11 cellular contexts compared by ENCODE assay signal in genomic region chr15:76338555-76339301, GRCh38. TPM values are rescaled to one million over a fixed set of nuclear protein-coding genes. Genes with fewer than 3 reads are reported as not detected.
DNase-seq lines count a peak whose midpoint lies in the region; ATAC-seq, FAIRE-seq and TF ChIP-seq lines count a peak whose summit lies in the region.
"Had no signal": no experiment of that assay in that cellular context is flagged by ENCODE, and none has a peak within 500 bp of the region (broad histone marks: within the 10 kb centered on the region; RNA-seq: fewer than 3 reads in every experiment).

No MANE protein-coding gene starts in this region.

- peaks cover 0 to 4% (median 0%) of the 10 kb centered on the region in 3 donors for H3K36me3 Mint-ChIP-seq in immature natural killer cell

- peaks cover 8% of the 10 kb centered on the region; the same call in 1 of the 2 replicates for H4K20me1 ChIP-seq in HepG2 (ENCODE audit: insufficient read depth, low read length)

- intact Hi-C loops in HepG2 (cut with micrococcal nuclease; ENCODE audit: unreplicated experiment): loop anchor here (5.0 to 10.0 kb wide), 3 partner anchors 36 to 529 kb away; no protein-coding TSS in a partner anchor
- intact Hi-C loops in right lobe of liver (cut with DNase I): no loop called here
- intact Hi-C loops in vagina (cut with DNase I): loop anchor here (10.0 kb wide), 1 partner anchor 144 kb away; no protein-coding TSS in a partner anchor

- no peak for FAIRE-seq in HepG2 (lab: Jason Lieb, UNC)

- H3K9me3 ChIP-seq in HepG2 (ENCODE audit: low read length): no peaks in the 10 kb centered on the region
- H3K9me3 ChIP-seq in right lobe of liver: no peaks in the 10 kb centered on the region
- H3K9me3 ChIP-seq in SJCRH30 (replicated peaks): peaks cover 3% of the 10 kb centered on the region; the same call in 1 of the 2 replicates
- no peaks in the 10 kb centered on the region for H3K9me3 ChIP-seq in vagina

- H3K27me3 Mint-ChIP-seq in immature natural killer cell (ENCODE audit: low read depth in 3 of 3): peaks cover 45 to 69% (median 65%) of the 10 kb centered on the region in 3 donors

- CTCF ChIA-PET in HepG2 (lab: Yijun Ruan, JAX; ENCODE audit: low intra/inter-chr PET ratio, low total read pairs): no interaction called here

- H3K4me3 ChIP-seq in HepG2 (replicated peaks in 1 of 3; ENCODE audit: insufficient read depth in 1 of 3, low read depth in 2 of 3, low read length in 3 of 3) (peak overlapping the region; percentile 77 to 93 (median 93)), right lobe of liver (peak overlapping the region in 1 of 3 donors; percentile 10), SJCRH30 (peak overlapping the region; percentile 74), vagina (peak overlapping the region; percentile 32 to 42)

- peak overlapping the region; percentile 95 for H3K4me2 ChIP-seq in HepG2 (ENCODE audit: low read depth, low read length)

- no peak for DNase-seq in HepG2 (ENCODE audit: low spot score)
- no peak for DNase-seq in right lobe of liver
- no peak for DNase-seq in SJCRH30
- DNase-seq in immature natural killer cell: no peak
- peak in 1 of 2 donors; percentile 80 for DNase-seq in vagina (ENCODE audit: extremely low spot score in 2 of 2)
- no peak for DNase-seq in DMS79 treated with DMSO at 0.1 percent for 48 hours (lab: John Stamatoyannopoulos, UW)
- DNase-seq in cerebellar cortex (ENCODE audit: low spot score): no peak
- DNase-seq in NCI-H446 treated with DMSO at 0.1 percent for 48 hours (lab: John Stamatoyannopoulos, UW): no peak
- DNase-seq: amygdala, hypothalamus had no signal

- peak overlapping the region; percentile 49 to 96 (median 70) for H3K4me3 Mint-ChIP-seq in immature natural killer cell

- peak overlapping the region; percentile 84 for H3K9ac ChIP-seq in HepG2 (ENCODE audit: insufficient read depth, low read depth, low read length)

- in situ Hi-C loops in HepG2 (cut with HindIII; ENCODE audit: extremely low pct_ligation_motif_present, low pct_unique_long_range_greater_than_20kb): no loop called here

- TF ChIP-seq RAD21 in HepG2 (CRISPR knock-in tag; IDR thresholded peaks at IDR 0.05): no peak

- BruUV-seq in HepG2 (replicated peaks; lab: Mats Ljungman, UMichigan): TSS peak; percentile 42

- peaks cover 31% of the 10 kb centered on the region for H3K79me2 ChIP-seq in HepG2 (ENCODE audit: insufficient read depth, low read length)

- H3K27ac Mint-ChIP-seq in immature natural killer cell: no peak overlapping the region

- H3K4me1 Mint-ChIP-seq in immature natural killer cell: peaks cover 67 to 75% of the 10 kb centered on the region in 2 donors

- TF ChIP-seq EP300 in HepG2 (IDR thresholded peaks at IDR 0.05; ENCODE audit: low read depth in 2 of 2, low read length in 2 of 2) (no peak), HepG2 (CRISPR knock-in tag; IDR thresholded peaks at IDR 0.05; ENCODE audit: borderline replicate concordance) (no peak)

- peak overlapping the region; percentile 75 for H3K27ac ChIP-seq in HepG2 (ENCODE audit: extremely low read length, insufficient read depth, low read length)
- H3K27ac ChIP-seq in right lobe of liver: no peak overlapping the region
- H3K27ac ChIP-seq in SJCRH30: no peak overlapping the region
- peak overlapping the region; percentile 59 for H3K27ac ChIP-seq in vagina
- H3K27ac ChIP-seq: SK-N-MC had no signal

- H3K36me3 ChIP-seq in HepG2 (replicated peaks in 1 of 2; ENCODE audit: control insufficient read depth in 1 of 2, insufficient read depth in 2 of 2, low read length in 2 of 2) (peaks cover 6 to 22% of the 10 kb centered on the region in 2 experiments; a peak in 4 of 5 replicates), right lobe of liver (no peaks in the 10 kb centered on the region), SJCRH30 (peaks cover 12% of the 10 kb centered on the region), vagina (no peaks in the 10 kb centered on the region)

- peaks cover 0 to 8% (median 0%) of the 10 kb centered on the region in 6 donors for H3K9me3 Mint-ChIP-seq in immature natural killer cell

- H3K4me1 ChIP-seq in HepG2 (ENCODE audit: insufficient read depth, low read length) (peaks cover 34% of the 10 kb centered on the region), right lobe of liver (peaks cover 0 to 45% (median 0%) of the 10 kb centered on the region in 4 donors), SJCRH30 (0 out of 2 replicates have a peak, but pooled peaks cover 3% of the 10 kb centered on the region), vagina (peaks cover 57% of the 10 kb centered on the region)

- ATAC-seq in HepG2: no peak
- ATAC-seq in right lobe of liver: no peak

- POLR2A ChIA-PET in HepG2 (lab: Yijun Ruan, JAX): no interaction called here

- 20% methylated on average over 9 of the region's 16 CpGs for whole genome bisulfite sequencing in HepG2 (ENCODE audit: low lambda C conversion rate)
- WGBS in right lobe of liver (ENCODE audit: insufficient coverage, low coverage, low lambda C conversion rate, missing lambda C conversion rate): 27% methylated on average over 13 of the region's 16 CpGs

- TF ChIP-seq POLR2A in HepG2 (IDR thresholded peaks at IDR 0.05; ENCODE audit: insufficient read depth in 1 of 2, low read depth in 2 of 2, low read length in 2 of 2): no peak
- TF ChIP-seq POLR2A in right lobe of liver (IDR thresholded peaks at IDR 0.05): no peak
- TF ChIP-seq POLR2A in vagina (IDR thresholded peaks at IDR 0.05): no peak

- H2AFZ ChIP-seq in HepG2 (ENCODE audit: low read length): no peak overlapping the region

- no peaks in the 10 kb centered on the region; a peak in 1 of 5 replicates for H3K27me3 ChIP-seq in HepG2 (ENCODE audit: control insufficient read depth in 1 of 2, insufficient read depth in 2 of 2, low read length in 2 of 2)
- peaks cover 18 to 86% of the 10 kb centered on the region in 2 donors for H3K27me3 ChIP-seq in right lobe of liver
- no peaks in the 10 kb centered on the region for H3K27me3 ChIP-seq in SJCRH30
- peaks cover 9% of the 10 kb centered on the region for H3K27me3 ChIP-seq in vagina

- TF ChIP-seq CTCF in HepG2 (CRISPR knock-in tag; IDR thresholded peaks at IDR 0.05): no peak
- no peak for TF ChIP-seq CTCF in right lobe of liver (IDR thresholded peaks at IDR 0.05)
- no peak for TF ChIP-seq CTCF in vagina (IDR thresholded peaks at IDR 0.05)

TF ChIP-seq in HepG2, 621 proteins besides CTCF, POLR2A, EP300 and RAD21 (continues in another document):
- TF ChIP-seq ZNF782 (CRISPR knock-in tag; IDR thresholded peaks at IDR 0.05; ENCODE audit: borderline replicate concordance): no peak

RNA-seq across cellular contexts. Expression of gene ISL2, which starts 2.2 kb away (rescaled TPM):
- total RNA-seq in HepG2 (2016; rRNA removed; fragmentation: Illumina TruSeq; extraction: Trizol) (2.5 and 5.1 TPM in 2 replicates), right lobe of liver (not detected), vagina (2.0 TPM)
- total RNA-seq in HepG2 (2016; cell fraction: cytosol; rRNA removed; fragmentation: Illumina TruSeq; extraction: Trizol; ENCODE audit: low read depth): 1.5 and 2.1 TPM in 2 replicates
- 3.0 and 4.9 TPM in 2 replicates for total RNA-seq in HepG2 (2016; cell fraction: insoluble cytoplasmic fraction; rRNA removed; fragmentation: Illumina TruSeq; extraction: Trizol)
- 2.9 and 3.6 TPM in 2 replicates for total RNA-seq in HepG2 (2016; cell fraction: membrane; rRNA removed; fragmentation: Illumina TruSeq; extraction: Trizol)
- 5.5 and 5.8 TPM in 2 replicates for total RNA-seq in HepG2 (2016; cell fraction: nucleus; rRNA removed; fragmentation: Illumina TruSeq; extraction: Trizol)
- polyA plus RNA-seq in HepG2 (2011; rRNA removed) (4.3 and 6.3 TPM in 2 replicates), immature natural killer cell (not detected)
- polyA plus RNA-seq in HepG2 (2011; cell fraction: cytosol; rRNA removed): 3.7 and 5.2 TPM in 2 replicates
- polyA plus RNA-seq in HepG2 (2011; cell fraction: nucleus; rRNA removed): 40.9 and 48.7 TPM in 2 replicates
- polyA plus RNA-seq in HepG2 (2012): 3.6 and 6.5 TPM in 2 replicates
- polyA plus RNA-seq in HepG2 (2016; cell fraction: cytosol; fragmentation: Illumina TruSeq; extraction: Trizol; ENCODE audit: low read depth): 1.7 and 2.0 TPM in 2 replicates
- polyA plus RNA-seq in HepG2 (2016; cell fraction: insoluble cytoplasmic fraction; fragmentation: Illumina TruSeq; extraction: Trizol; ENCODE audit: low read depth): 3.6 and 3.7 TPM in 2 replicates
- 1.8 and 2.1 TPM in 2 replicates for polyA plus RNA-seq in HepG2 (2016; cell fraction: membrane; fragmentation: Illumina TruSeq; extraction: Trizol; ENCODE audit: low read depth)
- 13.2 TPM in 2 replicates for polyA plus RNA-seq in HepG2 (2016; cell fraction: nucleus; fragmentation: Illumina TruSeq; extraction: Trizol; ENCODE audit: insufficient read depth, low read depth)
- 1.7 and 9.6 TPM in 2 replicates for polyA minus RNA-seq in HepG2 (2011; rRNA and poly(A)+ RNA removed; ENCODE audit: low replicate concordance)
- polyA minus RNA-seq in HepG2 (2011; cell fraction: cytosol; rRNA and poly(A)+ RNA removed): 4.3 and 7.4 TPM in 2 replicates
- polyA minus RNA-seq in HepG2 (2011; cell fraction: nucleus; rRNA and poly(A)+ RNA removed): 8.9 and 12.7 TPM in 2 replicates
- 3.0 and 4.3 TPM in 2 replicates for total RNA-seq in SJCRH30 (2014; rRNA removed; shearing (Covaris generic))

RNA-seq across cellular contexts. Expression of gene ETFA, which starts 27.5 kb away (rescaled TPM):
- total RNA-seq in HepG2 (2016; rRNA removed; fragmentation: Illumina TruSeq; extraction: Trizol): 396 and 456 TPM in 2 replicates
- 368 and 410 TPM in 2 replicates for total RNA-seq in HepG2 (2016; cell fraction: cytosol; rRNA removed; fragmentation: Illumina TruSeq; extraction: Trizol; ENCODE audit: low read depth)
- 386 and 515 TPM in 2 replicates for total RNA-seq in HepG2 (2016; cell fraction: insoluble cytoplasmic fraction; rRNA removed; fragmentation: Illumina TruSeq; extraction: Trizol)
- 164 and 175 TPM in 2 replicates for total RNA-seq in HepG2 (2016; cell fraction: membrane; rRNA removed; fragmentation: Illumina TruSeq; extraction: Trizol)
- total RNA-seq in HepG2 (2016; cell fraction: nucleus; rRNA removed; fragmentation: Illumina TruSeq; extraction: Trizol): 159 and 170 TPM in 2 replicates
- 221 and 291 TPM in 2 replicates for polyA plus RNA-seq in HepG2 (2011; rRNA removed)
- polyA plus RNA-seq in HepG2 (2011; cell fraction: cytosol; rRNA removed): 171 and 237 TPM in 2 replicates
- 66.6 and 86.3 TPM in 2 replicates for polyA plus RNA-seq in HepG2 (2011; cell fraction: nucleus; rRNA removed)
- polyA plus RNA-seq in HepG2 (2012): 209 and 241 TPM in 2 replicates
- polyA plus RNA-seq in HepG2 (2016; cell fraction: cytosol; fragmentation: Illumina TruSeq; extraction: Trizol; ENCODE audit: low read depth): 67.4 and 75.2 TPM in 2 replicates
- 426 and 472 TPM in 2 replicates for polyA plus RNA-seq in HepG2 (2016; cell fraction: insoluble cytoplasmic fraction; fragmentation: Illumina TruSeq; extraction: Trizol; ENCODE audit: low read depth)
- 74.9 and 81.8 TPM in 2 replicates for polyA plus RNA-seq in HepG2 (2016; cell fraction: membrane; fragmentation: Illumina TruSeq; extraction: Trizol; ENCODE audit: low read depth)
- polyA plus RNA-seq in HepG2 (2016; cell fraction: nucleus; fragmentation: Illumina TruSeq; extraction: Trizol; ENCODE audit: insufficient read depth, low read depth): 213 and 215 TPM in 2 replicates
- polyA minus RNA-seq in HepG2 (2011; rRNA and poly(A)+ RNA removed; ENCODE audit: low replicate concordance): 123 and 181 TPM in 2 replicates
- polyA minus RNA-seq in HepG2 (2011; cell fraction: cytosol; rRNA and poly(A)+ RNA removed): 116 and 138 TPM in 2 replicates
- 103 and 120 TPM in 2 replicates for polyA minus RNA-seq in HepG2 (2011; cell fraction: nucleus; rRNA and poly(A)+ RNA removed)
- total RNA-seq in right lobe of liver: 100 to 1,000 TPM; 208 to 302 (median 274) TPM
- 139 TPM in 2 replicates for total RNA-seq in SJCRH30 (2014; rRNA removed; shearing (Covaris generic))
- polyA plus RNA-seq in immature natural killer cell: 100 to 1,000 TPM; 146 to 157 (median 157) TPM
- total RNA-seq in vagina: 97.5 TPM

Comparison
In these comparisons a context has a peak if more than half of its experiments do, and no peak if none do; other contexts are left out.
1. H3K27ac ChIP-seq: peak in HepG2 (single experiment) and vagina (single experiment); none in right lobe of liver (0 of 3) and SJCRH30 (single experiment).
2. intact Hi-C loops: an anchor here in HepG2 (5.0 to 10.0 kb wide) and vagina (10.0 kb wide); none called in right lobe of liver.